In the genomic region with DNA sequence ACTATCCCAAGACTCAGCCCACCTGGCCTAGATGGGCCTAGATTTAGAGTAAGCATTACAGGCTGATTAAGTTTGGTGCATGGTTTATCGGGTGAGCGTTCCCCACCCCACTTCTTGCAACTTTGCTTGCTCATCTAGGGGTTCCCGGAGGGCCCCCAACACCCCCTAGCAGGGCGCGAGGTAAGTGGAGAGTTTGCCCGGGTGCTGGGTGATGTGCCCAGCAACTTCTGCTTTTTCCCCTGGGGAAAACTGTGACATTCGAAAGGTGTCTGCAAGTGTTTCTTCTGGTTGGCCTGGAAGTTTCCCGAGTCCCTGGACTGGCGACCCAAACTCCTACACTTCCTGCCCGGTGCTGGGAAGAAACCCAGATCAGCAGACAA, we compare ENCODE assay signal across 1 cellular context.
TF ChIP-seq lines count a peak whose summit lies in the region.

No MANE protein-coding gene starts in this region.

TF ChIP-seq in IMR-90, 13 proteins besides CTCF, POLR2A, EP300 and RAD21 (continued from another document):
- no peak for TF ChIP-seq MXI1 (IDR thresholded peaks at IDR 0.05; ENCODE audit: borderline replicate concordance, low read depth, low read length)
- TF ChIP-seq SMC3 (IDR thresholded peaks at IDR 0.05; ENCODE audit: low read depth, low read length) = no peak
